10 cellular contexts compared by ENCODE assay signal in genomic region chr15:31280037-31280830, GRCh38. TPM values are rescaled to one million over a fixed set of nuclear protein-coding genes. Genes with fewer than 3 reads are reported as not detected.
DNase-seq lines count a peak whose midpoint lies in the region; ATAC-seq, FAIRE-seq and TF ChIP-seq lines count a peak whose summit lies in the region.
"Had no signal": no experiment of that assay in that cellular context is flagged by ENCODE, and none has a peak within 500 bp of the region (broad histone marks: within the 10 kb centered on the region; RNA-seq: fewer than 3 reads in every experiment).

No MANE protein-coding gene starts in this region.

- no peaks in the 10 kb centered on the region for H3K27me3 Mint-ChIP-seq in activated CD8-positive, alpha-beta memory T cell treated with anti-CD3 and anti-CD28 coated beads, Interleukin-2, amount 10 ng/mL, durations not matched to agents 7 days and 5 days

- H3K9me3 ChIP-seq in adrenal gland (replicated peaks in 1 of 3): no peaks in the 10 kb centered on the region
- no peaks in the 10 kb centered on the region for H3K9me3 ChIP-seq in HepG2 (ENCODE audit: low read length)
- H3K9me3 ChIP-seq in transverse colon: no peaks in the 10 kb centered on the region

- H3K79me2 ChIP-seq in HepG2 (ENCODE audit: insufficient read depth, low read length): no peaks in the 10 kb centered on the region

- no TSS peak for BruUV-seq in HepG2 (replicated peaks; lab: Mats Ljungman, UMichigan)

- H3K27ac ChIP-seq in adrenal gland (peak overlapping the region in 1 of 5 donors; percentile 49), HepG2 (ENCODE audit: extremely low read length, insufficient read depth, low read length) (no peak overlapping the region), transverse colon (no peak overlapping the region)
- H3K27ac ChIP-seq: C4-2B had no signal

- H3K27me3 ChIP-seq in adrenal gland (no peaks in the 10 kb centered on the region), HepG2 (ENCODE audit: control insufficient read depth in 1 of 2, insufficient read depth in 2 of 2, low read length in 2 of 2) (no peaks in the 10 kb centered on the region), transverse colon (no peaks in the 10 kb centered on the region)

- no peak overlapping the region for H3K4me3 ChIP-seq in adrenal gland
- peak overlapping the region; percentile 19 to 65 (median 36); a peak in 4 of 6 replicates for H3K4me3 ChIP-seq in HepG2 (replicated peaks in 1 of 3; ENCODE audit: insufficient read depth in 1 of 3, low read depth in 2 of 3, low read length in 3 of 3)
- H3K4me3 ChIP-seq in transverse colon: no peak overlapping the region

- TF ChIP-seq RAD21 in HepG2 (CRISPR knock-in tag; IDR thresholded peaks at IDR 0.05): no peak

- no peak for TF ChIP-seq CTCF in adrenal gland (IDR thresholded peaks at IDR 0.05)
- no peak for TF ChIP-seq CTCF in HepG2 (CRISPR knock-in tag; IDR thresholded peaks at IDR 0.05)
- TF ChIP-seq CTCF in transverse colon (IDR thresholded peaks at IDR 0.05): no peak

- H3K4me2 ChIP-seq in HepG2 (ENCODE audit: low read depth, low read length): peak overlapping the region; percentile 74

- H2AFZ ChIP-seq in HepG2 (ENCODE audit: low read length): peak overlapping the region; percentile 25

- no peak overlapping the region for H3K4me3 Mint-ChIP-seq in activated CD8-positive, alpha-beta memory T cell treated with anti-CD3 and anti-CD28 coated beads, Interleukin-2, amount 10 ng/mL, durations not matched to agents 7 days and 5 days

- ATAC-seq in activated CD8-positive, alpha-beta memory T cell treated with anti-CD3 and anti-CD28 coated beads, Interleukin-2, amount 10 ng/mL, durations not matched to agents 7 days and 5 days: no peak
- ATAC-seq in HepG2 (peak; percentile 70), HG02623 (IDR thresholded peaks at IDR 0.05; ENCODE audit: unreplicated experiment) (no peak), GM18502 (IDR thresholded peaks at IDR 0.05; ENCODE audit: poor library complexity, unreplicated experiment) (no peak), GM18870 (IDR thresholded peaks at IDR 0.05; ENCODE audit: unreplicated experiment) (no peak)

- no peak overlapping the region for H3K27ac Mint-ChIP-seq in activated CD8-positive, alpha-beta memory T cell treated with anti-CD3 and anti-CD28 coated beads, Interleukin-2, amount 10 ng/mL, durations not matched to agents 7 days and 5 days

- POLR2A ChIA-PET in HepG2 (lab: Yijun Ruan, JAX): interaction anchor here (1.2 to 1.9 kb wide), 3 partner anchors 14 to 17 kb away, joined by 4 to 12 read pairs (median 5); no protein-coding TSS in a partner anchor

- CTCF ChIA-PET in activated CD8-positive, alpha-beta memory T cell treated with anti-CD3 and anti-CD28 coated beads, Interleukin-2, amount 10 ng/mL, durations not matched to agents 7 days and 5 days (lab: Charles Lee): interaction anchor here (1.2 kb wide), 1 partner anchor 14 kb away, joined by 4 read pairs; no protein-coding TSS in a partner anchor
- CTCF ChIA-PET in HepG2 (lab: Yijun Ruan, JAX; ENCODE audit: low intra/inter-chr PET ratio, low total read pairs): interaction anchor here (1.5 kb wide), 1 partner anchor 155 kb away, joined by 4 read pairs; no protein-coding TSS in a partner anchor

- no peaks in the 10 kb centered on the region for H4K20me1 ChIP-seq in HepG2 (ENCODE audit: insufficient read depth, low read length)

- peak; percentile 18 for DNase-seq in activated CD8-positive, alpha-beta memory T cell treated with anti-CD3 and anti-CD28 coated beads, Interleukin-2, amount 10 ng/mL, durations not matched to agents 7 days and 5 days
- DNase-seq in activated CD8-positive, alpha-beta memory T cell treated with anti-CD3 and anti-CD28 coated beads, Interleukin-2, amount 50 U/mL, for 48 hours: no peak
- DNase-seq in adrenal gland (peak in 4 of 7 donors; percentile 5 to 53 (median 12)), HepG2 (ENCODE audit: low spot score) (peak; percentile 68), transverse colon (peak; percentile 14)

- H3K4me1 ChIP-seq in adrenal gland (replicated peaks in 1 of 2) (no peaks in the 10 kb centered on the region), HepG2 (ENCODE audit: insufficient read depth, low read length) (peaks cover 31% of the 10 kb centered on the region), transverse colon (peaks cover 0 to 4% (median 2%) of the 10 kb centered on the region in 4 donors)

- TF ChIP-seq POLR2A in adrenal gland (IDR thresholded peaks at IDR 0.05) (no peak), HepG2 (IDR thresholded peaks at IDR 0.05; ENCODE audit: insufficient read depth in 1 of 2, low read depth in 2 of 2, low read length in 2 of 2) (no peak), transverse colon (IDR thresholded peaks at IDR 0.05) (no peak)

- peaks cover 2% of the 10 kb centered on the region for H3K36me3 Mint-ChIP-seq in activated CD8-positive, alpha-beta memory T cell treated with anti-CD3 and anti-CD28 coated beads, Interleukin-2, amount 10 ng/mL, durations not matched to agents 7 days and 5 days

- H3K4me1 Mint-ChIP-seq in activated CD8-positive, alpha-beta memory T cell treated with anti-CD3 and anti-CD28 coated beads, Interleukin-2, amount 10 ng/mL, durations not matched to agents 7 days and 5 days: no peaks in the 10 kb centered on the region

- H3K9ac ChIP-seq in HepG2 (ENCODE audit: insufficient read depth, low read depth, low read length): peak overlapping the region; percentile 39

- H3K9me3 Mint-ChIP-seq in activated CD8-positive, alpha-beta memory T cell treated with anti-CD3 and anti-CD28 coated beads, Interleukin-2, amount 10 ng/mL, durations not matched to agents 7 days and 5 days (ENCODE audit: low read depth): no peaks in the 10 kb centered on the region

- FAIRE-seq in HepG2 (lab: Jason Lieb, UNC): no peak
- FAIRE-seq: GM19239 had no signal

- WGBS in adrenal gland, 4 donors: 64 to 69% (median 65%) methylated on average over 9 to 16 of the region's 16 CpGs
- 9% methylated on average over 9 of the region's 16 CpGs for WGBS in HepG2 (ENCODE audit: low lambda C conversion rate)
- WGBS in transverse colon (ENCODE audit: low coverage in 1 of 2), 2 donors: 60 to 61% methylated on average over 2 to 16 of the region's 16 CpGs

- TF ChIP-seq EP300 in HepG2 (IDR thresholded peaks at IDR 0.05; ENCODE audit: low read depth in 2 of 2, low read length in 2 of 2) (peak in 1 of 2 experiments; percentile 36; a peak in 1 of 4 replicates), HepG2 (CRISPR knock-in tag; IDR thresholded peaks at IDR 0.05; ENCODE audit: borderline replicate concordance) (no peak), transverse colon (IDR thresholded peaks at IDR 0.05; ENCODE audit: low read depth) (no peak)

- intact Hi-C loops in adrenal gland (cut with DNase I): no loop called here
- intact Hi-C loops in HepG2 (cut with micrococcal nuclease; ENCODE audit: unreplicated experiment): no loop called here
- intact Hi-C loops in transverse colon (cut with DNase I; ENCODE audit: low total_unique reads): no loop called here

- in situ Hi-C loops in HepG2 (cut with HindIII; ENCODE audit: extremely low pct_ligation_motif_present, low pct_unique_long_range_greater_than_20kb) (no loop called here), transverse colon (cut with MboI; ENCODE audit: low pct_ligation_motif_present in 1 of 4, low pct_unique_long_range_greater_than_20kb in 1 of 4, low sequenced_read_pairs in 3 of 4) (no loop called here)

- H3K36me3 ChIP-seq in adrenal gland (replicated peaks in 1 of 2) (no peaks in the 10 kb centered on the region), HepG2 (replicated peaks in 1 of 2; ENCODE audit: control insufficient read depth in 1 of 2, insufficient read depth in 2 of 2, low read length in 2 of 2) (no peaks in the 10 kb centered on the region), transverse colon (no peaks in the 10 kb centered on the region)

RNA-seq across cellular contexts. Expression of gene KLF13, which starts 46.4 kb away (rescaled TPM):
- 100 to 1,000 TPM; 163 to 206 TPM for total RNA-seq in activated CD8-positive, alpha-beta memory T cell treated with anti-CD3 and anti-CD28 coated beads, Interleukin-2, amount 10 ng/mL, durations not matched to agents 7 days and 5 days
- 10 to 100 TPM; 19.9 to 65.9 (median 37.8) TPM for total RNA-seq in adrenal gland
- 10 to 100 TPM; 17.3 to 33.5 (median 21.0) TPM for polyA plus RNA-seq in adrenal gland
- total RNA-seq in HepG2 (2016; rRNA removed; fragmentation: Illumina TruSeq; extraction: Trizol): 25.1 and 27.8 TPM in 2 replicates
- 1.4 and 2.8 TPM in 2 replicates for total RNA-seq in HepG2 (2016; cell fraction: cytosol; rRNA removed; fragmentation: Illumina TruSeq; extraction: Trizol; ENCODE audit: low read depth)
- total RNA-seq in HepG2 (2016; cell fraction: insoluble cytoplasmic fraction; rRNA removed; fragmentation: Illumina TruSeq; extraction: Trizol): 21.2 and 24.1 TPM in 2 replicates
- 6.8 and 8.3 TPM in 2 replicates for total RNA-seq in HepG2 (2016; cell fraction: membrane; rRNA removed; fragmentation: Illumina TruSeq; extraction: Trizol)
- 13.1 and 18.9 TPM in 2 replicates for total RNA-seq in HepG2 (2016; cell fraction: nucleus; rRNA removed; fragmentation: Illumina TruSeq; extraction: Trizol)
- 16.8 and 18.8 TPM in 2 replicates for polyA plus RNA-seq in HepG2 (2011; rRNA removed)
- 9.1 and 11.1 TPM in 2 replicates for polyA plus RNA-seq in HepG2 (2011; cell fraction: cytosol; rRNA removed)
- 12.3 and 14.2 TPM in 2 replicates for polyA plus RNA-seq in HepG2 (2011; cell fraction: nucleus; rRNA removed)
- 22.0 and 24.4 TPM in 2 replicates for polyA plus RNA-seq in HepG2 (2012)
- polyA plus RNA-seq in HepG2 (2016; cell fraction: cytosol; fragmentation: Illumina TruSeq; extraction: Trizol; ENCODE audit: low read depth): 1.1 and 2.1 TPM in 2 replicates
- 31.2 and 34.3 TPM in 2 replicates for polyA plus RNA-seq in HepG2 (2016; cell fraction: insoluble cytoplasmic fraction; fragmentation: Illumina TruSeq; extraction: Trizol; ENCODE audit: low read depth)
- 5.5 and 7.5 TPM in 2 replicates for polyA plus RNA-seq in HepG2 (2016; cell fraction: membrane; fragmentation: Illumina TruSeq; extraction: Trizol; ENCODE audit: low read depth)
- polyA plus RNA-seq in HepG2 (2016; cell fraction: nucleus; fragmentation: Illumina TruSeq; extraction: Trizol; ENCODE audit: insufficient read depth, low read depth): 30.0 and 34.4 TPM in 2 replicates
- polyA minus RNA-seq in HepG2 (2011; rRNA and poly(A)+ RNA removed; ENCODE audit: low replicate concordance): 23.8 and 65.8 TPM in 2 replicates
- polyA minus RNA-seq in HepG2 (2011; cell fraction: cytosol; rRNA and poly(A)+ RNA removed): 12.2 and 13.9 TPM in 2 replicates
- 6.3 and 8.8 TPM in 2 replicates for polyA minus RNA-seq in HepG2 (2011; cell fraction: nucleus; rRNA and poly(A)+ RNA removed)
- total RNA-seq in transverse colon: 10 to 100 TPM; 39.0 to 81.2 (median 68.8) TPM

Comparison
In these comparisons a context has a peak if more than half of its experiments do, and no peak if none do; other contexts are left out.
1. H3K4me3 ChIP-seq: peak in HepG2 (3 of 3); none in adrenal gland (0 of 4) and transverse colon (0 of 4).